Comparison of ENCODE assay signal across 1 cellular context in the genomic region with DNA sequence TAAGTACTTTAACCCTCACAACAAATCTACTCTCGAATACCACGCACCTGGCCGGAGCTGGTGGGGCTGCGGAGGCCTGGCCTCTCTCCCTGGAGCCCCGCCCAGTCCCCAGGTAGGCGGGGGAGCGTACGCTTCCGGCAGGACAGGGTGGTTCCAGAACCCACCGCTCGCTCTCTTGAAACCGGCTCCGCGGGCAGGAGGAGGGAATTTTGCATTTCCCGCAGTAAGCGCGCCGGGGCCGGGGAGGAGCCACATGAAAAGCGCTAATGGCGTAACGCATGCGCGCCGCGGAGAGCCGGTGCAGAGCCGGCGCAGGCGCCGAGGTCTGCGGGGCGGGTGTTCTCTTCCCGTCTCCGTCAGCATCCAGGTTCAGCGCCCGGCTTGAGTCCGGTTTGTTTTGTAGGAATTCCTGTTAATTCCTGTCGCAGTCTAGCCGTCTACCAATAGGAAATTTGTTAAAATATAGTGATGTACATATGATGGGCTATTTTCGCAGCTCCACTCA.
A peak's percentile ranks its signal among the peaks of the same experiment; 100 is the strongest.
TF ChIP-seq lines count a peak whose summit lies in the region.

No MANE protein-coding gene starts in this region.

TF ChIP-seq in HepG2, 621 proteins besides CTCF, POLR2A, EP300 and RAD21 (continued from another document and continues in another):
- TF ChIP-seq, protein P1, sequence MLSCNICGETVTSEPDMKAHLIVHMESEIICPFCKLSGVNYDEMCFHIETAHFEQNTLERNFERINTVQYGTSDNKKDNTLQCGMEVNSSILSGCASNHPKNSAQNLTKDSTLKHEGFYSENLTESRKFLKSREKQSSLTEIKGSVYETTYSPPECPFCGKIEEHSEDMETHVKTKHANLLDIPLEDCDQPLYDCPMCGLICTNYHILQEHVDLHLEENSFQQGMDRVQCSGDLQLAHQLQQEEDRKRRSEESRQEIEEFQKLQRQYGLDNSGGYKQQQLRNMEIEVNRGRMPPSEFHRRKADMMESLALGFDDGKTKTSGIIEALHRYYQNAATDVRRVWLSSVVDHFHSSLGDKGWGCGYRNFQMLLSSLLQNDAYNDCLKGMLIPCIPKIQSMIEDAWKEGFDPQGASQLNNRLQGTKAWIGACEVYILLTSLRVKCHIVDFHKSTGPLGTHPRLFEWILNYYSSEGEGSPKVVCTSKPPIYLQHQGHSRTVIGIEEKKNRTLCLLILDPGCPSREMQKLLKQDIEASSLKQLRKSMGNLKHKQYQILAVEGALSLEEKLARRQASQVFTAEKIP (CRISPR knock-in tag; IDR thresholded peaks at IDR 0.05; ENCODE audit: borderline replicate concordance): no peak
- no peak for TF ChIP-seq TBL1XR1 (IDR thresholded peaks at IDR 0.05; ENCODE audit: borderline replicate concordance, low read length, partially characterized antibody)
- no peak for TF ChIP-seq RFXAP (CRISPR knock-in tag; IDR thresholded peaks at IDR 0.05; ENCODE audit: borderline replicate concordance)
- TF ChIP-seq, protein P2, sequence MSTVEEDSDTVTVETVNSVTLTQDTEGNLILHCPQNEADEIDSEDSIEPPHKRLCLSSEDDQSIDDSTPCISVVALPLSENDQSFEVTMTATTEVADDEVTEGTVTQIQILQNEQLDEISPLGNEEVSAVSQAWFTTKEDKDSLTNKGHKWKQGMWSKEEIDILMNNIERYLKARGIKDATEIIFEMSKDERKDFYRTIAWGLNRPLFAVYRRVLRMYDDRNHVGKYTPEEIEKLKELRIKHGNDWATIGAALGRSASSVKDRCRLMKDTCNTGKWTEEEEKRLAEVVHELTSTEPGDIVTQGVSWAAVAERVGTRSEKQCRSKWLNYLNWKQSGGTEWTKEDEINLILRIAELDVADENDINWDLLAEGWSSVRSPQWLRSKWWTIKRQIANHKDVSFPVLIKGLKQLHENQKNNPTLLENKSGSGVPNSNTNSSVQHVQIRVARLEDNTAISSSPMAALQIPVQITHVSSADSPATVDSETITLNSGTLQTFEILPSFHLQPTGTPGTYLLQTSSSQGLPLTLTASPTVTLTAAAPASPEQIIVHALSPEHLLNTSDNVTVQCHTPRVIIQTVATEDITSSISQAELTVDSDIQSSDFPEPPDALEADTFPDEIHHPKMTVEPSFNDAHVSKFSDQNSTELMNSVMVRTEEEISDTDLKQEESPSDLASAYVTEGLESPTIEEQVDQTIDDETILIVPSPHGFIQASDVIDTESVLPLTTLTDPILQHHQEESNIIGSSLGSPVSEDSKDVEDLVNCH (CRISPR knock-in tag; IDR thresholded peaks at IDR 0.05): no peak
- TF ChIP-seq ZNF18 (CRISPR knock-in tag; IDR thresholded peaks at IDR 0.05; ENCODE audit: insufficient replicate concordance): no peak
- no peak for TF ChIP-seq SNAI1 (CRISPR knock-in tag; IDR thresholded peaks at IDR 0.05; ENCODE audit: borderline replicate concordance)
- no peak for TF ChIP-seq MYNN (CRISPR knock-in tag; IDR thresholded peaks at IDR 0.05; ENCODE audit: low read depth)
- TF ChIP-seq MTA1 (CRISPR knock-in tag; IDR thresholded peaks at IDR 0.05; ENCODE audit: borderline replicate concordance): no peak
- peak; percentile 56; the same call in 1 of the 2 replicates for TF ChIP-seq POLR2G (IDR thresholded peaks at IDR 0.05; ENCODE audit: low read depth, low read length)
- TF ChIP-seq GLI4 (CRISPR knock-in tag; IDR thresholded peaks at IDR 0.05; ENCODE audit: borderline replicate concordance): no peak
- TF ChIP-seq FOXK1 (CRISPR knock-in tag; IDR thresholded peaks at IDR 0.05; ENCODE audit: borderline replicate concordance, low read depth): no peak
- no peak for TF ChIP-seq LCORL (IDR thresholded peaks at IDR 0.05)
- no peak for TF ChIP-seq LCORL (CRISPR knock-in tag; IDR thresholded peaks at IDR 0.05)
- no peak for TF ChIP-seq MAF1 (CRISPR knock-in tag; IDR thresholded peaks at IDR 0.05; ENCODE audit: borderline replicate concordance)
- TF ChIP-seq TP53 (CRISPR knock-in tag; conservative IDR thresholded peaks at IDR 0.05): no peak
- TF ChIP-seq TOE1 (CRISPR knock-in tag; IDR thresholded peaks at IDR 0.05): no peak
- TF ChIP-seq RAD51 (IDR thresholded peaks at IDR 0.05; ENCODE audit: borderline replicate concordance): no peak
- TF ChIP-seq, protein P3, sequence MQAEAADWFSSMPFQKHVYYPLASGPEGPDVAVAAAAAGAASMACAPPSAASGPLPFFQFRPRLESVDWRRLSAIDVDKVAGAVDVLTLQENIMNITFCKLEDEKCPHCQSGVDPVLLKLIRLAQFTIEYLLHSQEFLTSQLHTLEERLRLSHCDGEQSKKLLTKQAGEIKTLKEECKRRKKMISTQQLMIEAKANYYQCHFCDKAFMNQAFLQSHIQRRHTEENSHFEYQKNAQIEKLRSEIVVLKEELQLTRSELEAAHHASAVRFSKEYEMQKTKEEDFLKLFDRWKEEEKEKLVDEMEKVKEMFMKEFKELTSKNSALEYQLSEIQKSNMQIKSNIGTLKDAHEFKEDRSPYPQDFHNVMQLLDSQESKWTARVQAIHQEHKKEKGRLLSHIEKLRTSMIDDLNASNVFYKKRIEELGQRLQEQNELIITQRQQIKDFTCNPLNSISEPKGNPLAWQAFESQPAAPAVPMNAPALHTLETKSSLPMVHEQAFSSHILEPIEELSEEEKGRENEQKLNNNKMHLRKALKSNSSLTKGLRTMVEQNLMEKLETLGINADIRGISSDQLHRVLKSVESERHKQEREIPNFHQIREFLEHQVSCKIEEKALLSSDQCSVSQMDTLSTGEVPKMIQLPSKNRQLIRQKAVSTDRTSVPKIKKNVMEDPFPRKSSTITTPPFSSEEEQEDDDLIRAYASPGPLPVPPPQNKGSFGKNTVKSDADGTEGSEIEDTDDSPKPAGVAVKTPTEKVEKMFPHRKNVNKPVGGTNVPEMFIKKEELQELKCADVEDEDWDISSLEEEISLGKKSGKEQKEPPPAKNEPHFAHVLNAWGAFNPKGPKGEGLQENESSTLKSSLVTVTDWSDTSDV (CRISPR knock-in tag; IDR thresholded peaks at IDR 0.05): no peak
- no peak for TF ChIP-seq RARG (CRISPR knock-in tag; IDR thresholded peaks at IDR 0.05; ENCODE audit: low read depth)
- TF ChIP-seq ATRX (CRISPR knock-in tag; IDR thresholded peaks at IDR 0.05; ENCODE audit: borderline replicate concordance): no peak
- TF ChIP-seq THYN1 (CRISPR knock-in tag; IDR thresholded peaks at IDR 0.05; ENCODE audit: borderline replicate concordance, low read depth): no peak
- no peak for TF ChIP-seq AKNA (CRISPR knock-in tag; IDR thresholded peaks at IDR 0.05; ENCODE audit: borderline replicate concordance)
- TF ChIP-seq MYPOP (CRISPR knock-in tag; IDR thresholded peaks at IDR 0.05): peak; percentile 90
- TF ChIP-seq HNF1B (CRISPR knock-in tag; IDR thresholded peaks at IDR 0.05): peak; percentile 52; the same call in 1 of the 2 replicates
- no peak for TF ChIP-seq MTF2 (CRISPR knock-in tag; IDR thresholded peaks at IDR 0.05; ENCODE audit: borderline replicate concordance)
- TF ChIP-seq, protein P4, sequence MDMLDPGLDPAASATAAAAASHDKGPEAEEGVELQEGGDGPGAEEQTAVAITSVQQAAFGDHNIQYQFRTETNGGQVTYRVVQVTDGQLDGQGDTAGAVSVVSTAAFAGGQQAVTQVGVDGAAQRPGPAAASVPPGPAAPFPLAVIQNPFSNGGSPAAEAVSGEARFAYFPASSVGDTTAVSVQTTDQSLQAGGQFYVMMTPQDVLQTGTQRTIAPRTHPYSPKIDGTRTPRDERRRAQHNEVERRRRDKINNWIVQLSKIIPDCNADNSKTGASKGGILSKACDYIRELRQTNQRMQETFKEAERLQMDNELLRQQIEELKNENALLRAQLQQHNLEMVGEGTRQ (IDR thresholded peaks at IDR 0.05; ENCODE audit: low read depth, low read length): no peak
- TF ChIP-seq, protein P4 (CRISPR knock-in tag; IDR thresholded peaks at IDR 0.05; ENCODE audit: borderline replicate concordance): no peak
- TF ChIP-seq ZIK1 (CRISPR knock-in tag; IDR thresholded peaks at IDR 0.05; ENCODE audit: borderline replicate concordance, low read depth): no peak
- TF ChIP-seq ZNF446 (CRISPR knock-in tag; IDR thresholded peaks at IDR 0.05): no peak
- TF ChIP-seq ZNF350 (CRISPR knock-in tag; IDR thresholded peaks at IDR 0.05; ENCODE audit: borderline replicate concordance, low read depth): no peak
- TF ChIP-seq ZNF670 (CRISPR knock-in tag; IDR thresholded peaks at IDR 0.05; ENCODE audit: borderline replicate concordance): no peak
- TF ChIP-seq NFIB (CRISPR knock-in tag; IDR thresholded peaks at IDR 0.05; ENCODE audit: borderline replicate concordance): no peak
- TF ChIP-seq, protein P5, sequence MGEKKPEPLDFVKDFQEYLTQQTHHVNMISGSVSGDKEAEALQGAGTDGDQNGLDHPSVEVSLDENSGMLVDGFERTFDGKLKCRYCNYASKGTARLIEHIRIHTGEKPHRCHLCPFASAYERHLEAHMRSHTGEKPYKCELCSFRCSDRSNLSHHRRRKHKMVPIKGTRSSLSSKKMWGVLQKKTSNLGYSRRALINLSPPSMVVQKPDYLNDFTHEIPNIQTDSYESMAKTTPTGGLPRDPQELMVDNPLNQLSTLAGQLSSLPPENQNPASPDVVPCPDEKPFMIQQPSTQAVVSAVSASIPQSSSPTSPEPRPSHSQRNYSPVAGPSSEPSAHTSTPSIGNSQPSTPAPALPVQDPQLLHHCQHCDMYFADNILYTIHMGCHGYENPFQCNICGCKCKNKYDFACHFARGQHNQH (CRISPR knock-in tag; IDR thresholded peaks at IDR 0.05): 0 out of 2 replicates have a peak, but pooled peaks have one; percentile 21
- no peak for TF ChIP-seq ZBTB7B (CRISPR knock-in tag; IDR thresholded peaks at IDR 0.05)
